ENCODE assay signal across 8 cellular contexts in the genomic region with DNA sequence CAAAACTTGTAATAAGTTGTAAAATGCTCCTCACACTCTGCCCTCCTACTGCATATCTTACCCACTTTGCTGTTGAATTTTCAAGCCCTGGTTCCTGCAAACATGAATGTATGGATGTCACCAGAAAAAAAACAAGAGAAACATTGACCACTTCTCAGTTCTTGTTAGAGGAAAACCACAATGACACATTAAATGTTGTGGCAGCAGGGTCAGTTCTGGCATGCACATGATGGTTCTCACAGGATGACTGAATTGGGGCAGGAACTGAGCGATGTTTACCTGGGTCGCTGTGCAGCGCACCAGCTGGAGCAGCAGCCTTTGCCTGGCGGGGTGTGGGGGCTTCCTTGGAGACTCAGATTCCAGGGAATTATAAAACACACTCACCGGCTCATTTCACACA. TPM values are rescaled to one million over a fixed set of nuclear protein-coding genes. Genes with fewer than 3 reads are reported as not detected.
DNase-seq lines count a peak whose midpoint lies in the region; ATAC-seq lines count a peak whose summit lies in the region.

No MANE protein-coding gene starts in this region.

- H3K4me3 Mint-ChIP-seq in activated CD8-positive, alpha-beta memory T cell treated with anti-CD3 and anti-CD28 coated beads, Interleukin-2, amount 10 ng/mL, durations not matched to agents 7 days and 5 days = no peak overlapping the region
- H3K4me3 Mint-ChIP-seq in stimulated activated naive CD8-positive, alpha-beta T cell treated with anti-CD3 and anti-CD28 coated beads, Interleukin-15, amount 100 ng/mL, for 72 hours = no peak overlapping the region

- H3K4me1 Mint-ChIP-seq in activated CD8-positive, alpha-beta memory T cell treated with anti-CD3 and anti-CD28 coated beads, Interleukin-2, amount 10 ng/mL, durations not matched to agents 7 days and 5 days = peaks cover 21% of the 10 kb centered on the region
- H3K4me1 Mint-ChIP-seq in stimulated activated naive CD8-positive, alpha-beta T cell treated with anti-CD3 and anti-CD28 coated beads, Interleukin-15, amount 100 ng/mL, for 72 hours = no peaks in the 10 kb centered on the region

- peak overlapping the region; percentile 25 for H3K27ac Mint-ChIP-seq in activated CD8-positive, alpha-beta memory T cell treated with anti-CD3 and anti-CD28 coated beads, Interleukin-2, amount 10 ng/mL, durations not matched to agents 7 days and 5 days
- H3K27ac Mint-ChIP-seq in stimulated activated naive CD8-positive, alpha-beta T cell treated with anti-CD3 and anti-CD28 coated beads, Interleukin-15, amount 100 ng/mL, for 72 hours = no peak overlapping the region

- CTCF ChIA-PET in activated CD8-positive, alpha-beta memory T cell treated with anti-CD3 and anti-CD28 coated beads, Interleukin-2, amount 10 ng/mL, durations not matched to agents 7 days and 5 days (lab: Charles Lee) = interaction anchor here (1.0 to 4.1 kb wide), 2 partner anchors 13 to 27 kb away, joined by 3 to 10 read pairs; partner anchors contain the start of genes PRKCE and SRBD1

- ATAC-seq in activated CD8-positive, alpha-beta memory T cell treated with anti-CD3 and anti-CD28 coated beads, Interleukin-2, amount 10 ng/mL, durations not matched to agents 7 days and 5 days = peak; percentile 83
- peak; percentile 69 for ATAC-seq in stimulated activated naive CD8-positive, alpha-beta T cell treated with anti-CD3 and anti-CD28 coated beads, Interleukin-15, amount 100 ng/mL, for 72 hours

- no peaks in the 10 kb centered on the region for H3K9me3 Mint-ChIP-seq in activated CD8-positive, alpha-beta memory T cell treated with anti-CD3 and anti-CD28 coated beads, Interleukin-2, amount 10 ng/mL, durations not matched to agents 7 days and 5 days (ENCODE audit: low read depth)
- no peaks in the 10 kb centered on the region for H3K9me3 Mint-ChIP-seq in stimulated activated naive CD8-positive, alpha-beta T cell treated with anti-CD3 and anti-CD28 coated beads, Interleukin-15, amount 100 ng/mL, for 72 hours

- no peaks in the 10 kb centered on the region for H3K36me3 Mint-ChIP-seq in activated CD8-positive, alpha-beta memory T cell treated with anti-CD3 and anti-CD28 coated beads, Interleukin-2, amount 10 ng/mL, durations not matched to agents 7 days and 5 days

- in situ Hi-C loops in G401 (cut with HindIII; ENCODE audit: low sequenced_read_pairs) = loop anchor here (25.0 kb wide), 1 partner anchor 300 kb away; no protein-coding TSS in a partner anchor

- peak; percentile 75 for DNase-seq in activated CD8-positive, alpha-beta memory T cell treated with anti-CD3 and anti-CD28 coated beads, Interleukin-2, amount 10 ng/mL, durations not matched to agents 7 days and 5 days
- DNase-seq in activated CD8-positive, alpha-beta memory T cell treated with anti-CD3 and anti-CD28 coated beads, Interleukin-2, amount 50 U/mL, for 4 hours = no peak
- peak; percentile 38 for DNase-seq in HK-2 (ENCODE audit: unreplicated experiment)
- DNase-seq in astrocyte of the hippocampus (ENCODE audit: low read depth, low spot score) = peak; percentile 78
- DNase-seq in stimulated activated naive CD8-positive, alpha-beta T cell treated with anti-CD3 and anti-CD28 coated beads, Interleukin-15, amount 100 ng/mL, for 72 hours = peak in 1 of 2 donors; percentile 17
- DNase-seq in NCI-H510A treated with DMSO at 0.1 percent for 48 hours (lab: John Stamatoyannopoulos, UW) = no peak
- no peak for DNase-seq in G401 (ENCODE audit: low spot score)
- no peak for DNase-seq in activated CD4-positive, alpha-beta T cell treated with anti-CD3 and anti-CD28 coated beads, Interleukin-2, amount 50 U/mL, for 48 hours

- peaks cover 60% of the 10 kb centered on the region for H3K27me3 Mint-ChIP-seq in activated CD8-positive, alpha-beta memory T cell treated with anti-CD3 and anti-CD28 coated beads, Interleukin-2, amount 10 ng/mL, durations not matched to agents 7 days and 5 days
- peaks cover 52% of the 10 kb centered on the region for H3K27me3 Mint-ChIP-seq in stimulated activated naive CD8-positive, alpha-beta T cell treated with anti-CD3 and anti-CD28 coated beads, Interleukin-15, amount 100 ng/mL, for 72 hours

RNA-seq across cellular contexts. Expression of gene PRKCE, which starts 14.0 kb away (rescaled TPM):
- 10 to 100 TPM; 16.7 to 39.2 TPM for total RNA-seq in activated CD8-positive, alpha-beta memory T cell treated with anti-CD3 and anti-CD28 coated beads, Interleukin-2, amount 10 ng/mL, durations not matched to agents 7 days and 5 days
- 3.9 TPM in 2 replicates for total RNA-seq in G401 (2014; rRNA removed; shearing (Covaris generic))

RNA-seq across cellular contexts. Expression of gene SRBD1, which starts 26.4 kb away (rescaled TPM):
- 10 to 100 TPM; 17.6 to 22.2 TPM for total RNA-seq in activated CD8-positive, alpha-beta memory T cell treated with anti-CD3 and anti-CD28 coated beads, Interleukin-2, amount 10 ng/mL, durations not matched to agents 7 days and 5 days
- total RNA-seq in G401 (2014; rRNA removed; shearing (Covaris generic)) = 5.6 and 16.5 TPM in 2 replicates

Comparison
In these comparisons a context has a peak if more than half of its experiments do, and no peak if none do; other contexts are left out.
1. DNase-seq: peak in activated CD8-positive, alpha-beta memory T cell treated with anti-CD3 and anti-CD28 coated beads, Interleukin-2, amount 10 ng/mL, durations not matched to agents 7 days and 5 days (single experiment), HK-2 (single experiment) and astrocyte of the hippocampus (single experiment); none in activated CD8-positive, alpha-beta memory T cell treated with anti-CD3 and anti-CD28 coated beads, Interleukin-2, amount 50 U/mL, for 4 hours (single experiment), NCI-H510A treated with DMSO at 0.1 percent for 48 hours (single experiment), G401 (single experiment) and activated CD4-positive, alpha-beta T cell treated with anti-CD3 and anti-CD28 coated beads, Interleukin-2, amount 50 U/mL, for 48 hours (0 of 2).